In the genomic region with DNA sequence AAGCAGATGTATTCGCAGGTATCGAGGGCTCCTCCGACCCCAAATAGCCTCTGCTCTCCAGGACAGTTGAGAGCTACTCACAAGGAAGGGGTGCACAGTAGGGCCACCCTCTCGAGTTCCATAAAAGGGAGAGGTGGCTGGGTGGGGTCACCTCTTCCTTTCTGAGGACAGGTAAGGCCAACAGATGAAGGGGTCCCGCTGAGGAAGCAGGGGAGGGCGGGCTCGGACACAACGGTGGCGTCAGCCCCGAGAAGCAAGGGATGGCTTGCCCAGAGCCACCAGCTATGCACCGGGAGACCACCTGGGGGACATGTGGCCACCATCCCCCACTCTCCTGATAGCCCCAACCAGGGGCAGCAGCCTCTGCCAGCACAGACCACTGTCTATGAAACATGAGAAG, we compare ENCODE assay signal across 26 cellular contexts. TPM values are rescaled to one million over a fixed set of nuclear protein-coding genes. Genes with fewer than 3 reads are reported as not detected.
A peak's percentile ranks its signal among the peaks of the same experiment; 100 is the strongest.
DNase-seq lines count a peak whose midpoint lies in the region; ATAC-seq, FAIRE-seq and TF ChIP-seq lines count a peak whose summit lies in the region.
"Had no signal": no experiment of that assay in that cellular context is flagged by ENCODE, and none has a peak within 500 bp of the region (broad histone marks: within the 10 kb centered on the region; RNA-seq: fewer than 3 reads in every experiment).

No MANE protein-coding gene starts in this region.

- 0 out of 2 replicates have a peak overlapping the region, but pooled peaks have one; percentile 42 for H3K9ac ChIP-seq in BLaER1
- no peak overlapping the region for H3K9ac ChIP-seq in K562 (ENCODE audit: insufficient read depth in 1 of 2, low read depth in 2 of 2, low read length in 2 of 2)
- no peak overlapping the region for H3K9ac ChIP-seq in parathyroid adenoma

- H3K79me2 ChIP-seq in K562 (ENCODE audit: control insufficient read depth, insufficient read depth, low read length) (no peaks in the 10 kb centered on the region), parathyroid adenoma (no peaks in the 10 kb centered on the region)

- CTCF ChIA-PET in K562 (lab: Yijun Ruan, JAX; ENCODE audit: low intra/inter-chr PET ratio) = no interaction called here

- H3K27me3 Mint-ChIP-seq in osteocyte (ENCODE audit: unreplicated experiment) = no peaks in the 10 kb centered on the region
- H3K27me3 Mint-ChIP-seq in effector memory CD8-positive, alpha-beta T cell = no peaks in the 10 kb centered on the region

- WGBS in K562 (ENCODE audit: insufficient coverage, low coverage, missing lambda C conversion rate) = 82% methylated on average over 5 of the region's 11 CpGs

- no peaks in the 10 kb centered on the region for H3K9me1 ChIP-seq in K562 (ENCODE audit: control insufficient read depth, insufficient read depth, low read length)

- H3K4me3 ChIP-seq in BLaER1 = no peak overlapping the region
- H3K4me3 ChIP-seq in K562 = no peak overlapping the region
- H3K4me3 ChIP-seq in parathyroid adenoma (ENCODE audit: low read depth, low read length) = no peak overlapping the region
- H3K4me3 ChIP-seq: MG63, PC-9 had no signal

- no TSS peak for BruUV-seq in K562 (replicated peaks; lab: Mats Ljungman, UMichigan)

- TF ChIP-seq POLR2A in K562 (conservative IDR thresholded peaks at IDR 0.05) = no peak

- no peak for TF ChIP-seq EP300 in K562 (IDR thresholded peaks at IDR 0.05; ENCODE audit: low read length)

- peak overlapping the region; percentile 80 for H3K4me2 ChIP-seq in BLaER1
- H3K4me2 ChIP-seq in K562 (ENCODE audit: insufficient read depth, low read length) = no peak overlapping the region
- no peak overlapping the region for H3K4me2 ChIP-seq in parathyroid adenoma (ENCODE audit: low read length)
- H3K4me2 ChIP-seq: PC-9 had no signal

- peaks cover 6% of the 10 kb centered on the region for H3K4me1 Mint-ChIP-seq in osteocyte (ENCODE audit: unreplicated experiment)
- peaks cover 49 to 55% of the 10 kb centered on the region in 2 donors for H3K4me1 Mint-ChIP-seq in effector memory CD8-positive, alpha-beta T cell (ENCODE audit: low read depth in 2 of 2)

- peaks cover 73% of the 10 kb centered on the region for H3K36me3 ChIP-seq in BLaER1
- peaks cover 82% of the 10 kb centered on the region for H3K36me3 ChIP-seq in K562 (ENCODE audit: control insufficient read depth, insufficient read depth, low read length)
- H3K36me3 ChIP-seq in parathyroid adenoma (ENCODE audit: control insufficient read depth, insufficient read depth, low read length) = no peaks in the 10 kb centered on the region

- H3K4me3 Mint-ChIP-seq in osteocyte (ENCODE audit: unreplicated experiment) = no peak overlapping the region
- H3K4me3 Mint-ChIP-seq in effector memory CD8-positive, alpha-beta T cell = peak overlapping the region in 1 of 2 donors; percentile 4
- H3K4me3 Mint-ChIP-seq: CD8-positive, alpha-beta T cell had no signal

- POLR2A ChIA-PET in K562 (lab: Yijun Ruan, JAX) = no interaction called here

- TF ChIP-seq CTCF in K562 (IDR thresholded peaks at IDR 0.05 in 2 of 3, conservative IDR thresholded peaks at IDR 0.05 in 1 of 3; ENCODE audit: insufficient read depth in 2 of 3, low read depth in 1 of 3, low read length in 3 of 3) (no peak), parathyroid adenoma (IDR thresholded peaks at IDR 0.05) (no peak), osteocyte (IDR thresholded peaks at IDR 0.05) (no peak)

- DNase-seq in D341Med (ENCODE audit: low spot score) (peak; percentile 37), K562 (ENCODE audit: extremely low read depth in 1 of 4, low spot score in 3 of 4) (no peak), RPMI8226 (no peak), osteocyte (ENCODE audit: extremely low spot score, unreplicated experiment) (no peak)
- no peak for DNase-seq in effector memory CD8-positive, alpha-beta T cell
- DNase-seq: C1 segment of cervical spinal cord; Caco-2; CD8-positive, alpha-beta T cell; DMS 273 treated with DMSO at 0.1 percent for 48 hours; DMS79 treated with DMSO at 0.1 percent for 48 hours; KBM-7; MG63; NCI-H1694; NCI-H2029 treated with DMSO at 0.1 percent for 48 hours; NCI-H2227 treated with DMSO at 0.1 percent for 48 hours; NCI-H526 treated with DMSO at 0.1 percent for 48 hours; PC-9; SHP77 treated with DMSO at 0.1 percent for 48 hours had no signal

- H2AFZ ChIP-seq in K562 (ENCODE audit: low read depth, low read length) (no peak overlapping the region), parathyroid adenoma (no peak overlapping the region)
- H2AFZ ChIP-seq: PC-9 had no signal

- H3K9me3 Mint-ChIP-seq in osteocyte (ENCODE audit: unreplicated experiment) = no peaks in the 10 kb centered on the region
- H3K9me3 Mint-ChIP-seq in effector memory CD8-positive, alpha-beta T cell = no peaks in the 10 kb centered on the region
- H3K9me3 Mint-ChIP-seq: CD8-positive, alpha-beta T cell had no signal

- no peak for TF ChIP-seq RAD21 in K562 (CRISPR knock-in tag; conservative IDR thresholded peaks at IDR 0.05 in 1 of 2, IDR thresholded peaks at IDR 0.05 in 1 of 2)

- no peak overlapping the region for H3K27ac Mint-ChIP-seq in osteocyte (ENCODE audit: unreplicated experiment)
- peak overlapping the region in 1 of 2 donors; percentile 92 for H3K27ac Mint-ChIP-seq in effector memory CD8-positive, alpha-beta T cell
- H3K27ac Mint-ChIP-seq: CD8-positive, alpha-beta T cell had no signal

- peaks cover 84% of the 10 kb centered on the region for H3K4me1 ChIP-seq in BLaER1
- H3K4me1 ChIP-seq in K562 (replicated peaks in 1 of 2; ENCODE audit: control insufficient read depth in 2 of 2, insufficient read depth in 2 of 2, low read length in 2 of 2) = no peaks in the 10 kb centered on the region; a peak in 1 of 5 replicates
- no peaks in the 10 kb centered on the region for H3K4me1 ChIP-seq in parathyroid adenoma
- H3K4me1 ChIP-seq: Caco-2 had no signal

- FAIRE-seq in K562 (lab: Jason Lieb, UNC) = no peak
- FAIRE-seq: A204.1, GM12892, GM19239, H54, HepG2 had no signal

- peak overlapping the region; percentile 62 for H3K27ac ChIP-seq in BLaER1
- H3K27ac ChIP-seq in K562 (ENCODE audit: extremely low read depth, low read depth, low read length) = no peak overlapping the region
- H3K27ac ChIP-seq in parathyroid adenoma = peak overlapping the region; percentile 24
- H3K27ac ChIP-seq: PC-9 had no signal

- in situ Hi-C loops in K562 (cut with MboI) = no loop called here

- H3K27me3 ChIP-seq in BLaER1 (no peaks in the 10 kb centered on the region), K562 (ENCODE audit: control insufficient read depth in 2 of 2, insufficient read depth in 2 of 2, low read length in 2 of 2) (no peaks in the 10 kb centered on the region), parathyroid adenoma (ENCODE audit: control insufficient read depth, insufficient read depth, low read length) (no peaks in the 10 kb centered on the region)
- H3K27me3 ChIP-seq: MG63 had no signal

- H3K36me3 Mint-ChIP-seq in osteocyte (ENCODE audit: unreplicated experiment) = peaks cover 63% of the 10 kb centered on the region
- peaks cover 99% of the 10 kb centered on the region for H3K36me3 Mint-ChIP-seq in effector memory CD8-positive, alpha-beta T cell (ENCODE audit: insufficient read depth)

- no peaks in the 10 kb centered on the region for H3K9me3 ChIP-seq in BLaER1
- H3K9me3 ChIP-seq in K562 (replicated peaks; ENCODE audit: control insufficient read depth, insufficient read depth, low read depth, low read length) = no peaks in the 10 kb centered on the region
- no peaks in the 10 kb centered on the region for H3K9me3 ChIP-seq in parathyroid adenoma (ENCODE audit: control insufficient read depth, low read length)
- H3K9me3 ChIP-seq: Caco-2, MG63 had no signal

- intact Hi-C loops in K562 (cut with micrococcal nuclease) = no loop called here

- ATAC-seq in K562 (no peak), GM21360 (IDR thresholded peaks at IDR 0.05; ENCODE audit: unreplicated experiment) (no peak)
- no peak for ATAC-seq in effector memory CD8-positive, alpha-beta T cell (replicated peaks)
- ATAC-seq: CD8-positive, alpha-beta T cell; HepG2 had no signal

- H4K20me1 ChIP-seq in BLaER1 (peaks cover 60% of the 10 kb centered on the region), K562 (replicated peaks; ENCODE audit: control insufficient read depth, insufficient read depth, low read length) (peaks cover 6% of the 10 kb centered on the region; the same call in 1 of the 2 replicates)

RNA-seq across cellular contexts. Expression of a gene that starts 15.1 kb away (rescaled TPM):
- total RNA-seq in K562 (2011; cell fraction: chromatin; rRNA removed; ENCODE audit: low replicate concordance) = 59.2 and 70.8 TPM in 2 replicates
- total RNA-seq in K562 (2011; cell fraction: nucleolus; rRNA removed) = 27.7 and 37.1 TPM in 2 replicates
- 34.9 and 43.7 TPM in 2 replicates for total RNA-seq in K562 (2011; cell fraction: nucleoplasm; rRNA removed)
- total RNA-seq in K562 (2014; rRNA removed) (15.0 and 15.1 TPM in 2 replicates), K562 (2014; rRNA removed; fragmentation: Illumina TruSeq; extraction: Trizol) (16.8 and 18.3 TPM in 2 replicates), K562 (2015; rRNA removed; fragmentation: Illumina TruSeq; extraction: Trizol) (19.6 and 21.2 TPM in 2 replicates), K562 (2021) (24.4 and 27.7 TPM in 2 replicates), osteocyte (113 and 123 TPM in 2 replicates)
- polyA plus RNA-seq in K562 (2011; rRNA removed) (16.1 and 16.5 TPM in 2 replicates), K562 (2014; fragmentation: Illumina TruSeq; extraction: Trizol) (20.5 and 24.1 TPM in 2 replicates), K562 (2014; fragmentation: Nextera tagmentation; extraction: Ambion mirVana) (under 1 TPM; 0.52 to 0.70 TPM), K562 (2014; rRNA removed) (25.1 and 25.4 TPM in 2 replicates)
- 14.2 and 14.9 TPM in 2 replicates for polyA plus RNA-seq in K562 (2011; cell fraction: cytosol; rRNA removed)
- polyA plus RNA-seq in K562 (2011; cell fraction: nucleus; rRNA removed) = 71.2 and 83.3 TPM in 2 replicates
- 17.4 and 27.1 TPM in 2 replicates for polyA plus RNA-seq in K562 (2012)
- polyA minus RNA-seq in K562 (2011; rRNA and poly(A)+ RNA removed) = 12.2 and 12.3 TPM in 2 replicates
- polyA minus RNA-seq in K562 (2011; cell fraction: cytosol; rRNA and poly(A)+ RNA removed) = 6.5 and 8.0 TPM in 2 replicates
- 12.8 and 20.0 TPM in 2 replicates for polyA minus RNA-seq in K562 (2011; cell fraction: nucleus; rRNA and poly(A)+ RNA removed)

RNA-seq across cellular contexts. Expression of a gene that starts 43.4 kb away (rescaled TPM):
- 148 and 235 TPM in 2 replicates for total RNA-seq in K562 (2011; cell fraction: chromatin; rRNA removed; ENCODE audit: low replicate concordance)
- total RNA-seq in K562 (2011; cell fraction: nucleolus; rRNA removed) = 81.9 and 95.5 TPM in 2 replicates
- total RNA-seq in K562 (2011; cell fraction: nucleoplasm; rRNA removed) = 95.0 and 103 TPM in 2 replicates
- total RNA-seq in K562 (2014; rRNA removed) (15.1 and 18.3 TPM in 2 replicates), K562 (2014; rRNA removed; fragmentation: Illumina TruSeq; extraction: Trizol) (23.7 and 29.8 TPM in 2 replicates), K562 (2015; rRNA removed; fragmentation: Illumina TruSeq; extraction: Trizol) (18.5 and 20.8 TPM in 2 replicates), K562 (2021) (66.8 and 72.8 TPM in 2 replicates), osteocyte (56.2 and 66.7 TPM in 2 replicates)
- polyA plus RNA-seq in K562 (2011; rRNA removed) (22.5 and 34.0 TPM in 2 replicates), K562 (2014; fragmentation: Illumina TruSeq; extraction: Trizol) (45.9 and 47.4 TPM in 2 replicates), K562 (2014; fragmentation: Nextera tagmentation; extraction: Ambion mirVana) (1 to 10 TPM; 6.4 to 8.5 TPM), K562 (2014; rRNA removed) (31.7 and 33.9 TPM in 2 replicates)
- 21.9 and 24.7 TPM in 2 replicates for polyA plus RNA-seq in K562 (2011; cell fraction: cytosol; rRNA removed)
- 99.8 and 123 TPM in 2 replicates for polyA plus RNA-seq in K562 (2011; cell fraction: nucleus; rRNA removed)
- polyA plus RNA-seq in K562 (2012) = 45.4 and 46.5 TPM in 2 replicates
- 34.2 and 37.2 TPM in 2 replicates for polyA minus RNA-seq in K562 (2011; rRNA and poly(A)+ RNA removed)
- polyA minus RNA-seq in K562 (2011; cell fraction: cytosol; rRNA and poly(A)+ RNA removed) = 21.8 and 26.1 TPM in 2 replicates
- polyA minus RNA-seq in K562 (2011; cell fraction: nucleus; rRNA and poly(A)+ RNA removed) = 26.8 and 40.4 TPM in 2 replicates
